In genomic region chr10:116670706-116671105, GRCh38 we compare ENCODE assay signal across 1 cellular context.
TF ChIP-seq lines count a peak whose summit lies in the region.

No MANE protein-coding gene starts in this region.

TF ChIP-seq in IMR-90, 13 proteins besides CTCF, POLR2A, EP300 and RAD21:
- no peak for TF ChIP-seq RFX5 (IDR thresholded peaks at IDR 0.05; ENCODE audit: low read depth, low read length)
